In the genomic region with DNA sequence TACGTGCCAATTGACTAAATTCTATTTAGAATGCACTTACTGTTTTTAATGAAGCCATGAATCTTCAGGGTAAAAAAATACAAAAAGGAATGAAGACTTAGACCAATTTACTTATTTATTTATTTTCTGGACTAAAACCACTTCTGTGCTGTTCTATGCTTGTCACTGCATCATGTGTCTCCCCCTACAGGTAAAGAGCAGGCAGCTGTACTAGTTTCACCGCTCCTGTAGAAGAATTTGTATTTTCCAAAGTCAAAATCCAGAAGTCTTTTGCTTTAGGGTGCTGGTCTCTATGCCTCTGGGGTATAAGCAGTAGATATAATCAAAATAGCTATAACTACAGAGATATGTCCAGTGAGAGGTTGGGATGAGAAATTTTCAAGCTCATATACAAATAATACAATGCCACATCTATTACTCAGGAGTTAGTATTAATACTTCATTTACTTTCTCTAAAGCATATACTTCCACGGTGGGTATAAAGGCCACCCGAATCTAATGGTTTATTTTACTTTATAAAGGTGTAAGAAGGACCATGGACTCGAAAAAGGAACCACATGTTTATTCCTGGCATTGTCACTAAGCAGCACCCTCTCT, we compare ENCODE assay signal across 8 cellular contexts.
DNase-seq lines count a peak whose midpoint lies in the region; ATAC-seq and TF ChIP-seq lines count a peak whose summit lies in the region.

No MANE protein-coding gene starts in this region.

- peaks cover 2% of the 10 kb centered on the region for H3K9me3 Mint-ChIP-seq in glutamatergic neuron (ENCODE audit: unreplicated experiment)

- peak; percentile 10 for DNase-seq in stimulated activated CD4-positive, alpha-beta T cell treated with anti-CD3 and anti-CD28 coated beads, Interleukin-2, amount 100 ng/mL, for 4 hours (ENCODE audit: low read depth)
- no peak for DNase-seq in stimulated activated CD4-positive, alpha-beta T cell treated with anti-CD3 and anti-CD28 coated beads, Interleukin-4, amount 100 ng/mL, for 1 hour
- DNase-seq in NCI-H524 (lab: John Stamatoyannopoulos, UW) (peak; percentile 22 to 61), glutamatergic neuron (no peak), putamen (ENCODE audit: low spot score) (peak; percentile 18), NK-92 (lab: John Stamatoyannopoulos, UW; ENCODE audit: unreplicated experiment) (no peak)
- peak; percentile 7 for DNase-seq in activated gamma-delta T cell treated with anti-CD3 and anti-CD28 coated beads, Interleukin-2, amount 50 U/mL, for 16 hours (ENCODE audit: low read depth)

- peak; percentile 43 for ATAC-seq in HG02870 (IDR thresholded peaks at IDR 0.05; ENCODE audit: unreplicated experiment)

- H3K27me3 Mint-ChIP-seq in glutamatergic neuron (ENCODE audit: unreplicated experiment): no peaks in the 10 kb centered on the region

- peak; percentile 66 for TF ChIP-seq CTCF in glutamatergic neuron (IDR thresholded peaks at IDR 0.05; ENCODE audit: partially characterized antibody, unreplicated experiment)

- no peak overlapping the region for H3K4me3 Mint-ChIP-seq in glutamatergic neuron (ENCODE audit: unreplicated experiment)

- H3K27ac Mint-ChIP-seq in glutamatergic neuron (ENCODE audit: unreplicated experiment): no peak overlapping the region

- H3K4me1 Mint-ChIP-seq in glutamatergic neuron (ENCODE audit: low read depth, unreplicated experiment): no peaks in the 10 kb centered on the region

- H3K36me3 Mint-ChIP-seq in glutamatergic neuron (ENCODE audit: unreplicated experiment): no peaks in the 10 kb centered on the region

Comparison
In these comparisons a context has a peak if more than half of its experiments do, and no peak if none do; other contexts are left out.
1. DNase-seq: peak in stimulated activated CD4-positive, alpha-beta T cell treated with anti-CD3 and anti-CD28 coated beads, Interleukin-2, amount 100 ng/mL, for 4 hours (single experiment), NCI-H524 (2 of 2), activated gamma-delta T cell treated with anti-CD3 and anti-CD28 coated beads, Interleukin-2, amount 50 U/mL, for 16 hours (single experiment) and putamen (single experiment); none in stimulated activated CD4-positive, alpha-beta T cell treated with anti-CD3 and anti-CD28 coated beads, Interleukin-4, amount 100 ng/mL, for 1 hour (single experiment), glutamatergic neuron (single experiment) and NK-92 (single experiment).